Comparison of ENCODE assay signal across 32 cellular contexts in the genomic region with DNA sequence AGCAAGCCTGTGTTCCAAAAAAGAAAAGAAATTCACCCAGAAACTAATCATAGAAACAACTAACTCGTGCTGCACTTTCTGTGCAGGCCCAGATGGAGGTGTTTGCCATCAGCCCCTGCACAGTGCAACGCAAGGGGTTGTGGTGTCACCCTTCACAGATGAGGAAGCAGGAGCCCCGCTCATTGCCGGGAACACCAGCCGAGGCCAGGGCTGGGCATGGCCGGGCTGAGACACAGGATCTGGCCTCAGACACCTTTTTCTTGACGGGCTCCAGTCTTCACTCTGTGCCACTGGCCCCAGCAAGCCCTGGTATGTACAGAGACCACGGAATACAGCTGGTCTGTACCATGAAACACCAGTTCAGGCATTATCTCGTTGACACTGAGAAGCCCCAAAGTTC.
"Had no signal": no experiment of that assay in that cellular context is flagged by ENCODE, and none has a peak within 500 bp of the region (broad histone marks: within the 10 kb centered on the region; RNA-seq: fewer than 3 reads in every experiment).

No MANE protein-coding gene starts in this region.

- DNase-seq: activated CD4-positive, alpha-beta memory T cell treated with anti-CD3 and anti-CD28 coated beads for 36 hours; activated CD4-positive, alpha-beta T cell treated with anti-CD3 and anti-CD28 coated beads for 36 hours; activated CD4-positive, alpha-beta T cell treated with anti-CD3 and anti-CD28 coated beads, Interleukin-2, amount 10 ng/mL, durations not matched to agents 24 days and 14 days; activated CD4-positive, CD25-positive, alpha-beta regulatory T cell; activated CD4-positive, CD25-positive, alpha-beta regulatory T cell treated with anti-CD3 and anti-CD28 coated beads, Interleukin-2, amount 50 U/mL, for 72 hours; activated CD8-positive, alpha-beta memory T cell treated with anti-CD3 and anti-CD28 coated beads, Interleukin-2, amount 10 ng/mL, durations not matched to agents 7 days and 5 days; activated CD8-positive, alpha-beta memory T cell treated with anti-CD3 and anti-CD28 coated beads, Interleukin-2, amount 50 U/mL, for 4 hours; activated CD8-positive, alpha-beta T cell treated with anti-CD3 and anti-CD28 coated beads, Interleukin-2, amount 10 ng/mL, durations not matched to agents 7 days and 5 days; activated gamma-delta T cell; activated naive CD4-positive, alpha-beta T cell; activated naive CD4-positive, alpha-beta T cell treated with anti-CD3 and anti-CD28 coated beads, Interleukin-2, amount 10 ng/mL, durations not matched to agents 7 days and 5 days; activated naive CD8-positive, alpha-beta T cell treated with anti-CD3 and anti-CD28 coated beads, Interleukin-2, amount 10 ng/mL, durations not matched to agents 7 days and 5 days; activated T-cell treated with anti-CD3 and anti-CD28 coated beads, Interleukin-2, amount 50 U/mL, for 1 hour; activated T-cell treated with anti-CD3 and anti-CD28 coated beads, Interleukin-2, amount 50 U/mL, for 48 hours; cortex of kidney; dermis blood vessel endothelial cell; effector CD4-positive, alpha-beta T cell; effector memory CD8-positive, alpha-beta T cell; foreskin fibroblast; head of caudate nucleus; T-helper 2 cell had no signal

- H3K4me3 Mint-ChIP-seq: activated CD4-positive, alpha-beta memory T cell treated with anti-CD3 and anti-CD28 coated beads for 36 hours; activated CD4-positive, alpha-beta T cell treated with anti-CD3 and anti-CD28 coated beads for 36 hours; activated CD4-positive, alpha-beta T cell treated with anti-CD3 and anti-CD28 coated beads, Interleukin-2, amount 10 ng/mL, durations not matched to agents 24 days and 14 days; activated CD8-positive, alpha-beta memory T cell treated with anti-CD3 and anti-CD28 coated beads, Interleukin-2, amount 10 ng/mL, durations not matched to agents 7 days and 5 days; activated CD8-positive, alpha-beta T cell treated with anti-CD3 and anti-CD28 coated beads, Interleukin-2, amount 10 ng/mL, durations not matched to agents 7 days and 5 days; activated naive CD4-positive, alpha-beta T cell treated with anti-CD3 and anti-CD28 coated beads, Interleukin-2, amount 10 ng/mL, durations not matched to agents 7 days and 5 days; activated naive CD8-positive, alpha-beta T cell treated with anti-CD3 and anti-CD28 coated beads, Interleukin-2, amount 10 ng/mL, durations not matched to agents 7 days and 5 days; activated T-helper 1 cell treated with anti-CD3 and anti-CD28 coated beads, Interleukin-12 subunit alpha, Interleukin-12 subunit beta, Interleukin-2, Interleukin-4 antibody, amounts not matched to agents 30 ng/mL and 10 ng/mL and 1 ng/mL, durations not matched to agents 14 hours and 24 hours and 36 hours; brain; central memory CD8-positive, alpha-beta T cell; effector memory CD8-positive, alpha-beta T cell had no signal

- H3K36me3 ChIP-seq: breast epithelium had no signal

- H3K27me3 ChIP-seq: ascending aorta, breast epithelium, cardiac muscle cell had no signal

- H3K4me3 ChIP-seq: ascending aorta, breast epithelium, cardiac muscle cell had no signal

- H3K4me1 ChIP-seq: ascending aorta, breast epithelium had no signal

- H3K27ac Mint-ChIP-seq: activated CD4-positive, alpha-beta memory T cell treated with anti-CD3 and anti-CD28 coated beads for 36 hours; activated CD4-positive, alpha-beta T cell treated with anti-CD3 and anti-CD28 coated beads for 36 hours; activated CD4-positive, alpha-beta T cell treated with anti-CD3 and anti-CD28 coated beads, Interleukin-2, amount 10 ng/mL, durations not matched to agents 24 days and 14 days; activated CD8-positive, alpha-beta memory T cell treated with anti-CD3 and anti-CD28 coated beads, Interleukin-2, amount 10 ng/mL, durations not matched to agents 7 days and 5 days; activated CD8-positive, alpha-beta T cell treated with anti-CD3 and anti-CD28 coated beads, Interleukin-2, amount 10 ng/mL, durations not matched to agents 7 days and 5 days; activated naive CD4-positive, alpha-beta T cell treated with anti-CD3 and anti-CD28 coated beads, Interleukin-2, amount 10 ng/mL, durations not matched to agents 7 days and 5 days; activated naive CD4-positive, alpha-beta T cell treated with anti-CD3 and anti-CD28 coated beads, Interleukin-2, amount 50 U/mL, for 72 hours; activated naive CD8-positive, alpha-beta T cell treated with anti-CD3 and anti-CD28 coated beads, Interleukin-2, amount 10 ng/mL, durations not matched to agents 7 days and 5 days; activated T-helper 1 cell treated with anti-CD3 and anti-CD28 coated beads, Interleukin-12 subunit alpha, Interleukin-12 subunit beta, Interleukin-2, Interleukin-4 antibody, amounts not matched to agents 30 ng/mL and 10 ng/mL and 1 ng/mL, durations not matched to agents 14 hours and 24 hours and 36 hours; brain had no signal

- H3K9me3 ChIP-seq: ascending aorta, breast epithelium had no signal

- H3K27me3 Mint-ChIP-seq: activated CD4-positive, alpha-beta memory T cell treated with anti-CD3 and anti-CD28 coated beads for 36 hours; activated CD4-positive, alpha-beta T cell treated with anti-CD3 and anti-CD28 coated beads for 36 hours; activated CD4-positive, alpha-beta T cell treated with anti-CD3 and anti-CD28 coated beads, Interleukin-2, amount 10 ng/mL, durations not matched to agents 24 days and 14 days; activated CD8-positive, alpha-beta memory T cell treated with anti-CD3 and anti-CD28 coated beads, Interleukin-2, amount 10 ng/mL, durations not matched to agents 7 days and 5 days; activated naive CD4-positive, alpha-beta T cell treated with anti-CD3 and anti-CD28 coated beads, Interleukin-2, amount 10 ng/mL, durations not matched to agents 7 days and 5 days; activated naive CD8-positive, alpha-beta T cell treated with anti-CD3 and anti-CD28 coated beads, Interleukin-2, amount 10 ng/mL, durations not matched to agents 7 days and 5 days; brain; central memory CD8-positive, alpha-beta T cell; effector memory CD8-positive, alpha-beta T cell had no signal

- FAIRE-seq: colon, endometrium, frontal cortex had no signal

- H3K27ac ChIP-seq: ascending aorta, breast epithelium, cardiac muscle cell had no signal

- H3K4me1 Mint-ChIP-seq: activated CD4-positive, alpha-beta T cell treated with anti-CD3 and anti-CD28 coated beads for 36 hours; activated CD4-positive, alpha-beta T cell treated with anti-CD3 and anti-CD28 coated beads, Interleukin-2, amount 10 ng/mL, durations not matched to agents 24 days and 14 days; activated CD8-positive, alpha-beta memory T cell treated with anti-CD3 and anti-CD28 coated beads, Interleukin-2, amount 10 ng/mL, durations not matched to agents 7 days and 5 days; activated naive CD4-positive, alpha-beta T cell treated with anti-CD3 and anti-CD28 coated beads, Interleukin-2, amount 10 ng/mL, durations not matched to agents 7 days and 5 days; activated naive CD8-positive, alpha-beta T cell treated with anti-CD3 and anti-CD28 coated beads, Interleukin-2, amount 10 ng/mL, durations not matched to agents 7 days and 5 days; brain had no signal

- ATAC-seq: activated CD4-positive, alpha-beta T cell treated with anti-CD3 and anti-CD28 coated beads for 36 hours; activated CD8-positive, alpha-beta memory T cell treated with anti-CD3 and anti-CD28 coated beads, Interleukin-2, amount 10 ng/mL, durations not matched to agents 7 days and 5 days; activated CD8-positive, alpha-beta T cell treated with anti-CD3 and anti-CD28 coated beads, Interleukin-2, amount 10 ng/mL, durations not matched to agents 7 days and 5 days; activated naive CD4-positive, alpha-beta T cell treated with anti-CD3 and anti-CD28 coated beads, Interleukin-2, amount 50 U/mL, for 72 hours; effector memory CD8-positive, alpha-beta T cell; esophagus mucosa had no signal

- H3K9me3 Mint-ChIP-seq: activated CD4-positive, alpha-beta memory T cell treated with anti-CD3 and anti-CD28 coated beads for 36 hours; activated CD4-positive, alpha-beta T cell treated with anti-CD3 and anti-CD28 coated beads, Interleukin-2, amount 10 ng/mL, durations not matched to agents 24 days and 14 days; activated naive CD4-positive, alpha-beta T cell treated with anti-CD3 and anti-CD28 coated beads, Interleukin-2, amount 10 ng/mL, durations not matched to agents 7 days and 5 days; activated naive CD4-positive, alpha-beta T cell treated with anti-CD3 and anti-CD28 coated beads, Interleukin-2, amount 50 U/mL, for 72 hours; activated naive CD8-positive, alpha-beta T cell treated with anti-CD3 and anti-CD28 coated beads, Interleukin-2, amount 10 ng/mL, durations not matched to agents 7 days and 5 days; activated T-helper 1 cell treated with anti-CD3 and anti-CD28 coated beads, Interleukin-12 subunit alpha, Interleukin-12 subunit beta, Interleukin-2, Interleukin-4 antibody, amounts not matched to agents 30 ng/mL and 10 ng/mL and 1 ng/mL, durations not matched to agents 14 hours and 24 hours and 36 hours; central memory CD8-positive, alpha-beta T cell; effector memory CD8-positive, alpha-beta T cell had no signal
